8 cellular contexts compared by ENCODE assay signal in genomic region chr4:183444149-183444952, GRCh38. TPM values are rescaled to one million over a fixed set of nuclear protein-coding genes. Genes with fewer than 3 reads are reported as not detected.
DNase-seq lines count a peak whose midpoint lies in the region; TF ChIP-seq lines count a peak whose summit lies in the region.

Gene CDKN2AIP, plus strand, starts transcription at chr4:183444636. Its CDS starts 162 bp downstream, at chr4:183444798.

- peak within 1 kb of the TSS; percentile 85 for H2BK15ac ChIP-seq in neuronal stem cell (ENCODE audit: low read length)

- H3K9me3 Mint-ChIP-seq in HFFc6 = no peaks in the 10 kb centered on the region

- no peaks in the 10 kb centered on the region for H3K27me3 ChIP-seq in neuronal stem cell (ENCODE audit: control insufficient read depth in 3 of 3, insufficient read depth in 3 of 3, low read depth in 1 of 3, low read length in 3 of 3)

- no peaks in the 10 kb centered on the region for H3K9me3 ChIP-seq in neuronal stem cell (replicated peaks in 1 of 2; ENCODE audit: control insufficient read depth in 2 of 2, insufficient read depth in 1 of 2, low read depth in 1 of 2, low read length in 2 of 2)

- H3K9ac ChIP-seq in neuronal stem cell (ENCODE audit: low read depth, low read length, poor library complexity) = peak within 1 kb of the TSS; percentile 100

- peak within 1 kb of the TSS; percentile 100 for H3K4me3 Mint-ChIP-seq in HFFc6

- H3K4me2 ChIP-seq in neuronal stem cell (ENCODE audit: insufficient read depth, low read length, poor library complexity, severe bottlenecking) = peak within 1 kb of the TSS; percentile 69

- H2BK12ac ChIP-seq in neuronal stem cell (ENCODE audit: low read length) = peak within 1 kb of the TSS; percentile 22

- H3K4me1 Mint-ChIP-seq in HFFc6 (ENCODE audit: low read depth) = peaks cover 50% of the 10 kb centered on the region

- H4K8ac ChIP-seq in neuronal stem cell (ENCODE audit: low read depth, low read length) = peak within 1 kb of the TSS; percentile 48

- H2BK120ac ChIP-seq in neuronal stem cell (ENCODE audit: low read depth, low read length) = peak within 1 kb of the TSS; percentile 18

- peaks cover 0 to 9% of the 10 kb centered on the region in 2 donors for H3K4me1 ChIP-seq in neuronal stem cell (ENCODE audit: control insufficient read depth in 2 of 2, insufficient read depth in 1 of 2, low read depth in 1 of 2, low read length in 2 of 2)

- peaks cover 8% of the 10 kb centered on the region for H3K79me1 ChIP-seq in neuronal stem cell (ENCODE audit: low read depth, low read length)

- in situ Hi-C loops in SK-MEL-5 (cut with HindIII; ENCODE audit: low pct_unique_long_range_greater_than_20kb, low sequenced_read_pairs) = no loop called here

- H3K4ac ChIP-seq in neuronal stem cell (ENCODE audit: low read length) = peak within 1 kb of the TSS; percentile 89

- peak within 1 kb of the TSS; percentile 70 for H2AK5ac ChIP-seq in neuronal stem cell (ENCODE audit: low read depth, low read length)

- DNase-seq in HFFc6 = peak; percentile 89
- peak; percentile 94 for DNase-seq in NAMALWA (ENCODE audit: low spot score)
- DNase-seq in SK-MEL-5 (ENCODE audit: low read depth, low spot score) = peak; percentile 94
- DNase-seq in activated naive CD4-positive, alpha-beta T cell treated with Interleukin-2 at 50 U/mL for 16 hours = peak; percentile 94
- DNase-seq in foreskin melanocyte = peak; percentile 92
- DNase-seq in neuronal stem cell (ENCODE audit: low spot score) = peak; percentile 96

- H2BK5ac ChIP-seq in neuronal stem cell (ENCODE audit: low read length) = peak within 1 kb of the TSS; percentile 99

- peak within 1 kb of the TSS; percentile 99 for H3K23ac ChIP-seq in neuronal stem cell (ENCODE audit: low read depth, low read length, poor library complexity)

- no peaks in the 10 kb centered on the region for H3K27me3 Mint-ChIP-seq in HFFc6 (ENCODE audit: insufficient read depth)

- H3K27ac Mint-ChIP-seq in HFFc6 = peak within 1 kb of the TSS; percentile 96

- H4K91ac ChIP-seq in neuronal stem cell (ENCODE audit: low read depth, low read length, poor library complexity) = peak within 1 kb of the TSS; percentile 97

- H2AFZ ChIP-seq in neuronal stem cell (ENCODE audit: low read length) = peak within 1 kb of the TSS; percentile 97

- H3K36me3 Mint-ChIP-seq in HFFc6 (ENCODE audit: low read depth) = peaks cover 35% of the 10 kb centered on the region

- H3K4me3 ChIP-seq in GM08714 (ENCODE audit: low read length) (peak within 1 kb of the TSS; percentile 90), neuronal stem cell (ENCODE audit: low read length in 2 of 2) (peak within 1 kb of the TSS; percentile 99)

- peaks cover 12 to 39% of the 10 kb centered on the region in 2 donors for H3K36me3 ChIP-seq in neuronal stem cell (replicated peaks in 1 of 2; ENCODE audit: control insufficient read depth in 2 of 2, insufficient read depth in 2 of 2, low read length in 2 of 2)

- peak within 1 kb of the TSS; percentile 99 for H3K27ac ChIP-seq in neuronal stem cell (replicated peaks; ENCODE audit: low read length)

- TF ChIP-seq CTCF in HFFc6 (IDR thresholded peaks at IDR 0.05) (peak; percentile 44), subcutaneous adipose tissue (IDR thresholded peaks at IDR 0.05; ENCODE audit: low read depth) (no peak)

- no CpG with 5 or more reads among the region's 101 CpGs for WGBS in neuronal stem cell (ENCODE audit: extremely low coverage in 2 of 2, insufficient read length in 2 of 2, insufficient replicate concordance in 1 of 2), 2 donors

- peak within 1 kb of the TSS; percentile 99 for H3K18ac ChIP-seq in neuronal stem cell (ENCODE audit: low read length)

- peak within 1 kb of the TSS; percentile 90 for H3K14ac ChIP-seq in neuronal stem cell (ENCODE audit: low read length)

RNA-seq across cellular contexts. Expression of gene CDKN2AIP, which starts in this region (rescaled TPM):
- total RNA-seq in HFFc6 (2021; fragmentation: NEBNext Ultra II Directional; extraction: Animal tissue kit (Norgen Biotek cat#: 25700)) = 10 to 100 TPM; 11.7 to 15.1 (median 13.6) TPM
- 14.2 and 15.6 TPM in 2 replicates for total RNA-seq in SK-MEL-5 (2014; rRNA removed; shearing (Covaris generic))
- polyA plus RNA-seq in SK-MEL-5 (2015; cell fraction: cytosol; rRNA removed) = 13.4 and 18.6 TPM in 2 replicates
- 21.4 and 25.2 TPM in 2 replicates for polyA plus RNA-seq in SK-MEL-5 (2015; cell fraction: nucleus; rRNA removed)
- 15.8 TPM for polyA plus RNA-seq in neuronal stem cell (2013, experiment 1 of 2)
- polyA plus RNA-seq in neuronal stem cell (2013, experiment 2 of 2) = 16.0 TPM
- 10 to 100 TPM; 17.1 to 24.4 (median 22.7) TPM for total RNA-seq in subcutaneous adipose tissue

Comparison
In these comparisons a context has a peak if more than half of its experiments do, and no peak if none do; other contexts are left out.
1. Peak in every context shown above with its lines: DNase-seq, H3K4me3 ChIP-seq and H3K27ac ChIP-seq.